ENCODE assay signal across 16 cellular contexts in the genomic region with DNA sequence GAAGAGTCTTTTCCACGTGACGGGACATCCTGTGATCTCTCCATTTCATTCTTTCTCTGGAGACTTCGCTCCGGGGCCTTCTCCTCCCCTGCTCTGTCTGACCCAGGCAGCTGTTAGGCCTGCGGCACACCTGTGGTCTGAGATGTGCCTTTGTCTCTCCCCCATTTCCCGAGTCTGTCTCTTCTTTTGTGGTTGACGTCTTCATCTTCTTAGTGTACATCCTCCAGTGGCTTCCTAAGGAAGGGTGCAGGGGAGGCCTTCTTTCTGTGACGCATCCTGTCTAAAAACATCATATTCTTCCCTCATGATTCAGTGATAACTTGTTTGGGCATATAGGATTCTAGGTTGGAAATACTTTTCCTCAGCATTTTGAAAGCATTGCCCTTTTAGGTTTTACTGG. TPM values are rescaled to one million over a fixed set of nuclear protein-coding genes. Genes with fewer than 3 reads are reported as not detected.
DNase-seq lines count a peak whose midpoint lies in the region; ATAC-seq and TF ChIP-seq lines count a peak whose summit lies in the region.
"Had no signal": no experiment of that assay in that cellular context is flagged by ENCODE, and none has a peak within 500 bp of the region (broad histone marks: within the 10 kb centered on the region; RNA-seq: fewer than 3 reads in every experiment).

No MANE protein-coding gene starts in this region.

- H3K36me3 ChIP-seq in A673 (ENCODE audit: insufficient read depth, low read length, poor library complexity, severe bottlenecking) (no peaks in the 10 kb centered on the region), WERI-Rb-1 (no peaks in the 10 kb centered on the region)
- H3K36me3 ChIP-seq in CD8-positive, alpha-beta T cell (ENCODE audit: insufficient read depth, low read length) = peaks cover 19% of the 10 kb centered on the region
- H3K36me3 ChIP-seq: colonic mucosa, MG63, ovary had no signal

- H3K4me3 Mint-ChIP-seq in CD8-positive, alpha-beta T cell = peak overlapping the region; percentile 53
- H3K4me3 Mint-ChIP-seq in activated CD4-positive, alpha-beta memory T cell treated with anti-CD3 and anti-CD28 coated beads, Interleukin-2, amount 10 ng/mL, durations not matched to agents 7 days and 5 days = no peak overlapping the region

- peaks cover 45% of the 10 kb centered on the region for H3K36me3 Mint-ChIP-seq in CD8-positive, alpha-beta T cell
- peaks cover 19% of the 10 kb centered on the region for H3K36me3 Mint-ChIP-seq in activated CD4-positive, alpha-beta memory T cell treated with anti-CD3 and anti-CD28 coated beads, Interleukin-2, amount 10 ng/mL, durations not matched to agents 7 days and 5 days (ENCODE audit: low read depth)

- no peaks in the 10 kb centered on the region for H3K9me3 ChIP-seq in A673 (ENCODE audit: low read depth, low read length, poor library complexity, severe bottlenecking)
- H3K9me3 ChIP-seq in CD8-positive, alpha-beta T cell (ENCODE audit: low read length) = no peaks in the 10 kb centered on the region
- H3K9me3 ChIP-seq in WERI-Rb-1 (ENCODE audit: severe bottlenecking) = no peaks in the 10 kb centered on the region
- H3K9me3 ChIP-seq: colonic mucosa, MG63, ovary, testis had no signal

- no peaks in the 10 kb centered on the region for H3K27me3 Mint-ChIP-seq in CD8-positive, alpha-beta T cell (ENCODE audit: low read depth)
- no peaks in the 10 kb centered on the region for H3K27me3 Mint-ChIP-seq in activated CD4-positive, alpha-beta memory T cell treated with anti-CD3 and anti-CD28 coated beads, Interleukin-2, amount 10 ng/mL, durations not matched to agents 7 days and 5 days

- BruUV-seq in A673 (replicated peaks; lab: Mats Ljungman, UMichigan) = no TSS peak

- peak overlapping the region; percentile 70 for H3K27ac ChIP-seq in A673 (ENCODE audit: low read depth, low read length, poor library complexity, severe bottlenecking)
- no peak overlapping the region for H3K27ac ChIP-seq in CD8-positive, alpha-beta T cell (ENCODE audit: low read depth, low read length)
- H3K27ac ChIP-seq in foreskin keratinocyte = no peak overlapping the region
- no peak overlapping the region for H3K27ac ChIP-seq in WERI-Rb-1
- H3K27ac ChIP-seq: colonic mucosa, ovary, testis had no signal

- intact Hi-C loops in A673 (cut with micrococcal nuclease; ENCODE audit: unreplicated experiment) = no loop called here
- intact Hi-C loops in CD8-positive, alpha-beta T cell (cut with DNase I, micrococcal nuclease) = loop anchor here in 1 of 2 experiments (2.0 kb wide), 1 partner anchor 18 kb away; a partner anchor contains a TSS

- H3K9me3 Mint-ChIP-seq in CD8-positive, alpha-beta T cell = no peaks in the 10 kb centered on the region
- no peaks in the 10 kb centered on the region for H3K9me3 Mint-ChIP-seq in activated CD4-positive, alpha-beta memory T cell treated with anti-CD3 and anti-CD28 coated beads, Interleukin-2, amount 10 ng/mL, durations not matched to agents 7 days and 5 days

- peaks cover 50% of the 10 kb centered on the region for H3K4me1 Mint-ChIP-seq in CD8-positive, alpha-beta T cell (ENCODE audit: low read depth)
- peaks cover 40% of the 10 kb centered on the region for H3K4me1 Mint-ChIP-seq in activated CD4-positive, alpha-beta memory T cell treated with anti-CD3 and anti-CD28 coated beads, Interleukin-2, amount 10 ng/mL, durations not matched to agents 7 days and 5 days

- peak overlapping the region; percentile 85 for H3K27ac Mint-ChIP-seq in CD8-positive, alpha-beta T cell
- peak overlapping the region; percentile 13 for H3K27ac Mint-ChIP-seq in activated CD4-positive, alpha-beta memory T cell treated with anti-CD3 and anti-CD28 coated beads, Interleukin-2, amount 10 ng/mL, durations not matched to agents 7 days and 5 days

- ATAC-seq in CD8-positive, alpha-beta T cell = peak; percentile 54
- ATAC-seq in foreskin keratinocyte = peak; percentile 7
- ATAC-seq in GM21529 (IDR thresholded peaks at IDR 0.05; ENCODE audit: unreplicated experiment) = no peak

- POLR2A ChIA-PET in A673 (lab: Charles Lee; ENCODE audit: low non-redundant PET) = no interaction called here
- POLR2A ChIA-PET in CD8-positive, alpha-beta T cell (lab: Charles Lee) = interaction anchor here (0.6 to 2.9 kb wide), 2 partner anchors 9 to 17 kb away, joined by 3 to 13 read pairs; no protein-coding TSS in a partner anchor
- POLR2A ChIA-PET in activated CD4-positive, alpha-beta memory T cell treated with anti-CD3 and anti-CD28 coated beads, Interleukin-2, amount 10 ng/mL, durations not matched to agents 7 days and 5 days (lab: Charles Lee) = interaction anchor here (1.4 kb wide), 1 partner anchor 9 kb away, joined by 6 read pairs; no protein-coding TSS in a partner anchor

- DNase-seq in A673 (ENCODE audit: low spot score) = no peak
- DNase-seq in CD8-positive, alpha-beta T cell = peak in 1 of 7 experiments; percentile 39
- DNase-seq in activated CD4-positive, alpha-beta memory T cell treated with anti-CD3 and anti-CD28 coated beads, Interleukin-2, amount 10 ng/mL, durations not matched to agents 7 days and 5 days = no peak
- DNase-seq in foreskin keratinocyte = peak; percentile 64 to 72
- DNase-seq in NCI-H69 (lab: John Stamatoyannopoulos, UW) = no peak
- DNase-seq in WERI-Rb-1 = no peak
- DNase-seq in NCI-H774 (lab: John Stamatoyannopoulos, UW) = no peak
- DNase-seq: aorta; colonic mucosa; foreskin melanocyte; left cardiac atrium; MG63; ovary; stimulated activated CD4-positive, alpha-beta T cell treated with anti-CD3 and anti-CD28 coated beads, Interleukin-2, amount 100 ng/mL, for 48 hours; testis had no signal

- CTCF ChIA-PET in A673 (lab: Charles Lee) = no interaction called here
- CTCF ChIA-PET in CD8-positive, alpha-beta T cell (lab: Charles Lee) = no interaction called here
- CTCF ChIA-PET in activated CD4-positive, alpha-beta memory T cell treated with anti-CD3 and anti-CD28 coated beads, Interleukin-2, amount 10 ng/mL, durations not matched to agents 7 days and 5 days (lab: Charles Lee) = interaction anchor here (1.0 kb wide), 1 partner anchor 9 kb away, joined by 3 read pairs; no protein-coding TSS in a partner anchor

- TF ChIP-seq CTCF in A673 (conservative IDR thresholded peaks at IDR 0.05; ENCODE audit: low read depth, low read length) (no peak), foreskin keratinocyte (conservative IDR thresholded peaks at IDR 0.05) (no peak), WERI-Rb-1 (IDR thresholded peaks at IDR 0.05; ENCODE audit: low read depth, low read length) (no peak)
- no peak for TF ChIP-seq CTCF in CD8-positive, alpha-beta T cell (IDR thresholded peaks at IDR 0.05)

- H3K4me1 ChIP-seq in A673 (ENCODE audit: insufficient read depth, low read length, poor library complexity, severe bottlenecking) = peaks cover 21% of the 10 kb centered on the region
- peaks cover 47% of the 10 kb centered on the region for H3K4me1 ChIP-seq in CD8-positive, alpha-beta T cell (ENCODE audit: insufficient read depth, low read length)
- peaks cover 6% of the 10 kb centered on the region for H3K4me1 ChIP-seq in foreskin keratinocyte
- H3K4me1 ChIP-seq: colonic mucosa, testis had no signal

- H3K4me3 ChIP-seq in A673 (ENCODE audit: low read depth, low read length, poor library complexity, severe bottlenecking) = no peak overlapping the region
- H3K4me3 ChIP-seq in CD8-positive, alpha-beta T cell (ENCODE audit: low read depth, low read length) = no peak overlapping the region
- no peak overlapping the region for H3K4me3 ChIP-seq in WERI-Rb-1 (ENCODE audit: low read depth, low read length)
- H3K4me3 ChIP-seq: colonic mucosa, MG63, ovary, testis had no signal

- H3K27me3 ChIP-seq in A673 (replicated peaks; ENCODE audit: insufficient read depth, low read depth, low read length, poor library complexity) (no peaks in the 10 kb centered on the region), foreskin keratinocyte (no peaks in the 10 kb centered on the region), WERI-Rb-1 (ENCODE audit: insufficient read depth, low read depth, severe bottlenecking) (no peaks in the 10 kb centered on the region)
- H3K27me3 ChIP-seq in CD8-positive, alpha-beta T cell (ENCODE audit: insufficient read depth, low read length) = no peaks in the 10 kb centered on the region
- H3K27me3 ChIP-seq: colonic mucosa, MG63, ovary, testis had no signal

RNA-seq across cellular contexts. Expression of a gene that starts 17.2 kb away (rescaled TPM):
- 50.1 and 51.9 TPM in 2 replicates for total RNA-seq in A673 (2021)
- 10 to 100 TPM; 32.9 to 33.5 TPM for total RNA-seq in CD8-positive, alpha-beta T cell
- 10 to 100 TPM; 48.8 to 52.3 TPM for total RNA-seq in activated CD4-positive, alpha-beta memory T cell treated with anti-CD3 and anti-CD28 coated beads, Interleukin-2, amount 10 ng/mL, durations not matched to agents 7 days and 5 days
- total RNA-seq in foreskin keratinocyte = 4.2 and 10.4 TPM in 2 replicates
- 5.0 and 14.0 TPM in 2 replicates for polyA plus RNA-seq in foreskin keratinocyte

RNA-seq across cellular contexts. Expression of a gene that starts 18.4 kb away (rescaled TPM):
- total RNA-seq in A673 (2021) (5.7 and 8.3 TPM in 2 replicates), foreskin keratinocyte (3.7 and 5.1 TPM in 2 replicates)
- total RNA-seq in CD8-positive, alpha-beta T cell = 10 to 100 TPM; 18.8 TPM
- total RNA-seq in activated CD4-positive, alpha-beta memory T cell treated with anti-CD3 and anti-CD28 coated beads, Interleukin-2, amount 10 ng/mL, durations not matched to agents 7 days and 5 days = 10 to 100 TPM; 31.4 to 32.5 TPM
- 1.2 and 1.7 TPM in 2 replicates for polyA plus RNA-seq in foreskin keratinocyte

Comparison
In these comparisons a context has a peak if more than half of its experiments do, and no peak if none do; other contexts are left out.
1. DNase-seq: peak in foreskin keratinocyte (2 of 2); none in A673 (single experiment), activated CD4-positive, alpha-beta memory T cell treated with anti-CD3 and anti-CD28 coated beads, Interleukin-2, amount 10 ng/mL, durations not matched to agents 7 days and 5 days (single experiment), NCI-H69 (single experiment), WERI-Rb-1 (single experiment) and NCI-H774 (single experiment).